34 cellular contexts compared by ENCODE assay signal in genomic region chr6:106156863-106157262, GRCh38.
DNase-seq lines count a peak whose midpoint lies in the region; ATAC-seq and TF ChIP-seq lines count a peak whose summit lies in the region.
"Had no signal": no experiment of that assay in that cellular context is flagged by ENCODE, and none has a peak within 500 bp of the region (broad histone marks: within the 10 kb centered on the region; RNA-seq: fewer than 3 reads in every experiment).

No MANE protein-coding gene starts in this region.

- H3K9me3 ChIP-seq in lung (ENCODE audit: control insufficient read depth in 2 of 2, insufficient read depth in 1 of 2, low read length in 1 of 2) (no peaks in the 10 kb centered on the region), vagina (no peaks in the 10 kb centered on the region), right cardiac atrium (ENCODE audit: control insufficient read depth, low read length) (no peaks in the 10 kb centered on the region)
- H3K9me3 ChIP-seq: Caco-2, HAP-1, Peyer's patch, psoas muscle, suprapubic skin, upper lobe of right lung had no signal

- no peaks in the 10 kb centered on the region for H3K36me3 ChIP-seq in lung (ENCODE audit: control insufficient read depth in 2 of 2, insufficient read depth in 2 of 2, low read length in 2 of 2)
- no peaks in the 10 kb centered on the region for H3K36me3 ChIP-seq in vagina
- H3K36me3 ChIP-seq: brain microvascular endothelial cell, HAP-1, Peyer's patch, suprapubic skin, upper lobe of right lung had no signal

- no peak overlapping the region for H3K4me3 Mint-ChIP-seq in activated naive CD8-positive, alpha-beta T cell
- no peak overlapping the region for H3K4me3 Mint-ChIP-seq in activated naive CD8-positive, alpha-beta T cell treated with anti-CD3 and anti-CD28 coated beads, Interleukin-2, amount 50 U/mL, for 24 hours
- H3K4me3 Mint-ChIP-seq in dendritic cell treated with granulocyte-macrophage colony-stimulating factor and Interleukin-4, amounts not matched to agents 40 ng/mL and 50 ng/mL, for 4 days = no peak overlapping the region
- H3K4me3 Mint-ChIP-seq: activated CD8-positive, alpha-beta T cell treated with anti-CD3 and anti-CD28 coated beads, Interleukin-2, amount 10 ng/mL, durations not matched to agents 7 days and 5 days; activated naive CD4-positive, alpha-beta T cell treated with anti-CD3 and anti-CD28 coated beads, Interleukin-2, amount 10 ng/mL, durations not matched to agents 7 days and 5 days; activated T-helper 17 cell treated with anti-CD3 and anti-CD28 coated beads, Interleukin-2, amount 50 U/mL, for 72 hours; mesothelial cell of epicardium; naive thymus-derived CD4-positive, alpha-beta T cell; stimulated activated memory B cell treated with anti-CD40 and anti-IgM and Interleukin-4, amounts not matched to agents 10 μg/mL and 1 μg/mL and 100 μg/mL, for 72 hours; T-helper 2 cell treated with Interferon-gamma antibody and Interleukin-4, amounts not matched to agents 5 μg/mL and 100 μg/mL, for 36 hours had no signal

- no peak for DNase-seq in activated naive CD8-positive, alpha-beta T cell treated with anti-CD3 and anti-CD28 coated beads, Interleukin-2, amount 50 U/mL, for 24 hours
- DNase-seq in lung (ENCODE audit: low spot score) (no peak), vagina (ENCODE audit: extremely low spot score in 2 of 2) (no peak), right cardiac atrium (no peak), NCI-H446 treated with DMSO at 0.1 percent for 48 hours (lab: John Stamatoyannopoulos, UW) (no peak), UCSD-AML1 (lab: John Stamatoyannopoulos, UW; ENCODE audit: unreplicated experiment) (no peak)
- DNase-seq: activated CD4-positive, alpha-beta T cell treated with anti-CD3 and anti-CD28 coated beads for 4 hours; activated CD8-positive, alpha-beta T cell treated with anti-CD3 and anti-CD28 coated beads, Interleukin-2, amount 10 ng/mL, durations not matched to agents 7 days and 5 days; activated naive CD4-positive, alpha-beta T cell treated with anti-CD3 and anti-CD28 coated beads, Interleukin-2, amount 10 ng/mL, durations not matched to agents 7 days and 5 days; amygdala; brain microvascular endothelial cell; C1 segment of cervical spinal cord; Caco-2; glutamatergic neuron; Kasumi-1; left ventricle myocardium superior; MV-4-11; naive thymus-derived CD4-positive, alpha-beta T cell; NCI-H1436 treated with DMSO at 0.1 percent for 48 hours; NCI-H226; occipital lobe; Peyer's patch; psoas muscle; SIG-M5; upper lobe of right lung had no signal

- peaks cover 5% of the 10 kb centered on the region for H3K4me1 Mint-ChIP-seq in activated naive CD8-positive, alpha-beta T cell (ENCODE audit: low read depth)
- H3K4me1 Mint-ChIP-seq in activated naive CD8-positive, alpha-beta T cell treated with anti-CD3 and anti-CD28 coated beads, Interleukin-2, amount 50 U/mL, for 24 hours = peaks cover 17% of the 10 kb centered on the region
- peaks cover 54% of the 10 kb centered on the region for H3K4me1 Mint-ChIP-seq in dendritic cell treated with granulocyte-macrophage colony-stimulating factor and Interleukin-4, amounts not matched to agents 40 ng/mL and 50 ng/mL, for 4 days (ENCODE audit: low read depth)
- H3K4me1 Mint-ChIP-seq: activated naive CD4-positive, alpha-beta T cell treated with anti-CD3 and anti-CD28 coated beads, Interleukin-2, amount 10 ng/mL, durations not matched to agents 7 days and 5 days; mesothelial cell of epicardium had no signal

- H3K27ac ChIP-seq in lung (ENCODE audit: low read depth in 1 of 2, low read length in 1 of 2) (no peak overlapping the region), vagina (no peak overlapping the region), right cardiac atrium (ENCODE audit: low read length) (no peak overlapping the region)
- H3K27ac ChIP-seq: 22Rv1, brain microvascular endothelial cell, Peyer's patch, psoas muscle, suprapubic skin, upper lobe of right lung had no signal

- H3K4me3 ChIP-seq in lung (no peak overlapping the region), vagina (no peak overlapping the region), right cardiac atrium (ENCODE audit: low read length) (no peak overlapping the region)
- H3K4me3 ChIP-seq: HAP-1, Peyer's patch, psoas muscle, suprapubic skin, upper lobe of right lung had no signal

- intact Hi-C loops in dendritic cell treated with granulocyte-macrophage colony-stimulating factor and Interleukin-4, amounts not matched to agents 40 ng/mL and 50 ng/mL, for 4 days (cut with micrococcal nuclease) = no loop called here
- intact Hi-C loops in vagina (cut with DNase I) = no loop called here
- intact Hi-C loops in right cardiac atrium (cut with DNase I) = no loop called here

- no peaks in the 10 kb centered on the region for H3K4me1 ChIP-seq in lung (ENCODE audit: control insufficient read depth in 2 of 2, insufficient read depth in 2 of 2, low read length in 2 of 2)
- H3K4me1 ChIP-seq in vagina = no peaks in the 10 kb centered on the region
- no peaks in the 10 kb centered on the region for H3K4me1 ChIP-seq in right cardiac atrium (ENCODE audit: control insufficient read depth, insufficient read depth, low read length)
- H3K4me1 ChIP-seq: Caco-2, HAP-1, Peyer's patch, psoas muscle, suprapubic skin, upper lobe of right lung had no signal

- no peak for TF ChIP-seq POLR2A in vagina (IDR thresholded peaks at IDR 0.05)

- peaks cover 8% of the 10 kb centered on the region for H3K27me3 Mint-ChIP-seq in activated naive CD8-positive, alpha-beta T cell
- H3K27me3 Mint-ChIP-seq in activated naive CD8-positive, alpha-beta T cell treated with anti-CD3 and anti-CD28 coated beads, Interleukin-2, amount 50 U/mL, for 24 hours = no peaks in the 10 kb centered on the region
- no peaks in the 10 kb centered on the region for H3K27me3 Mint-ChIP-seq in dendritic cell treated with granulocyte-macrophage colony-stimulating factor and Interleukin-4, amounts not matched to agents 40 ng/mL and 50 ng/mL, for 4 days
- H3K27me3 Mint-ChIP-seq: activated T-helper 17 cell treated with anti-CD3 and anti-CD28 coated beads, Interleukin-2, amount 50 U/mL, for 72 hours; stimulated activated memory B cell treated with anti-CD40 and anti-IgM and Interleukin-4, amounts not matched to agents 10 μg/mL and 1 μg/mL and 100 μg/mL, for 72 hours had no signal

- TF ChIP-seq CTCF in lung (IDR thresholded peaks at IDR 0.05; ENCODE audit: control extremely low read depth, extremely low read depth) = no peak
- no peak for TF ChIP-seq CTCF in vagina (IDR thresholded peaks at IDR 0.05)

- no peak for ATAC-seq in activated naive CD8-positive, alpha-beta T cell treated with anti-CD3 and anti-CD28 coated beads, Interleukin-2, amount 50 U/mL, for 24 hours
- ATAC-seq in lung (ENCODE audit: insufficient read depth, low FRiP score) (peak; percentile 19), right cardiac atrium (no peak)
- ATAC-seq: activated CD8-positive, alpha-beta T cell treated with anti-CD3 and anti-CD28 coated beads, Interleukin-2, amount 10 ng/mL, durations not matched to agents 7 days and 5 days; activated T-helper 17 cell treated with anti-CD3 and anti-CD28 coated beads, Interleukin-2, amount 50 U/mL, for 72 hours; left ventricle myocardium superior; naive thymus-derived CD4-positive, alpha-beta T cell; psoas muscle; stimulated activated memory B cell treated with anti-CD40 and anti-IgM and Interleukin-4, amounts not matched to agents 10 μg/mL and 1 μg/mL and 100 μg/mL, for 72 hours; upper lobe of right lung had no signal

- 62 to 79% methylated on average over 3 of the region's 3 CpGs for WGBS in lung, 2 donors
- WGBS in right cardiac atrium = 55% methylated on average over 3 of the region's 3 CpGs

- no peaks in the 10 kb centered on the region for H3K9me3 Mint-ChIP-seq in activated naive CD8-positive, alpha-beta T cell (ENCODE audit: low read depth)
- peaks cover 8% of the 10 kb centered on the region for H3K9me3 Mint-ChIP-seq in activated naive CD8-positive, alpha-beta T cell treated with anti-CD3 and anti-CD28 coated beads, Interleukin-2, amount 50 U/mL, for 24 hours
- peaks cover 10% of the 10 kb centered on the region for H3K9me3 Mint-ChIP-seq in dendritic cell treated with granulocyte-macrophage colony-stimulating factor and Interleukin-4, amounts not matched to agents 40 ng/mL and 50 ng/mL, for 4 days

- peak overlapping the region; percentile 7 for H3K27ac Mint-ChIP-seq in activated naive CD8-positive, alpha-beta T cell
- H3K27ac Mint-ChIP-seq in activated naive CD8-positive, alpha-beta T cell treated with anti-CD3 and anti-CD28 coated beads, Interleukin-2, amount 50 U/mL, for 24 hours = no peak overlapping the region
- peak overlapping the region; percentile 50 for H3K27ac Mint-ChIP-seq in dendritic cell treated with granulocyte-macrophage colony-stimulating factor and Interleukin-4, amounts not matched to agents 40 ng/mL and 50 ng/mL, for 4 days
- H3K27ac Mint-ChIP-seq: activated CD8-positive, alpha-beta T cell treated with anti-CD3 and anti-CD28 coated beads, Interleukin-2, amount 10 ng/mL, durations not matched to agents 7 days and 5 days; activated naive CD4-positive, alpha-beta T cell treated with anti-CD3 and anti-CD28 coated beads, Interleukin-2, amount 10 ng/mL, durations not matched to agents 7 days and 5 days; activated T-helper 17 cell treated with anti-CD3 and anti-CD28 coated beads, Interleukin-2, amount 50 U/mL, for 72 hours; mesothelial cell of epicardium; stimulated activated memory B cell treated with anti-CD40 and anti-IgM and Interleukin-4, amounts not matched to agents 10 μg/mL and 1 μg/mL and 100 μg/mL, for 72 hours; T-helper 2 cell treated with Interferon-gamma antibody and Interleukin-4, amounts not matched to agents 5 μg/mL and 100 μg/mL, for 36 hours had no signal

- H3K36me3 Mint-ChIP-seq in activated naive CD8-positive, alpha-beta T cell = peaks cover 9% of the 10 kb centered on the region
- peaks cover 4% of the 10 kb centered on the region for H3K36me3 Mint-ChIP-seq in activated naive CD8-positive, alpha-beta T cell treated with anti-CD3 and anti-CD28 coated beads, Interleukin-2, amount 50 U/mL, for 24 hours (ENCODE audit: low read depth)
- H3K36me3 Mint-ChIP-seq in dendritic cell treated with granulocyte-macrophage colony-stimulating factor and Interleukin-4, amounts not matched to agents 40 ng/mL and 50 ng/mL, for 4 days (ENCODE audit: low read depth) = no peaks in the 10 kb centered on the region
- H3K36me3 Mint-ChIP-seq: activated naive CD4-positive, alpha-beta T cell treated with anti-CD3 and anti-CD28 coated beads, Interleukin-2, amount 10 ng/mL, durations not matched to agents 7 days and 5 days; mesothelial cell of epicardium; stimulated activated memory B cell treated with anti-CD40 and anti-IgM and Interleukin-4, amounts not matched to agents 10 μg/mL and 1 μg/mL and 100 μg/mL, for 72 hours had no signal

- no peaks in the 10 kb centered on the region for H3K27me3 ChIP-seq in lung (ENCODE audit: control insufficient read depth, insufficient read depth)
- no peaks in the 10 kb centered on the region for H3K27me3 ChIP-seq in vagina
- no peaks in the 10 kb centered on the region for H3K27me3 ChIP-seq in right cardiac atrium (ENCODE audit: control insufficient read depth, insufficient read depth)
- H3K27me3 ChIP-seq: brain microvascular endothelial cell, Peyer's patch, suprapubic skin, upper lobe of right lung had no signal
